ENCODE assay signal across 21 cellular contexts in the genomic region with DNA sequence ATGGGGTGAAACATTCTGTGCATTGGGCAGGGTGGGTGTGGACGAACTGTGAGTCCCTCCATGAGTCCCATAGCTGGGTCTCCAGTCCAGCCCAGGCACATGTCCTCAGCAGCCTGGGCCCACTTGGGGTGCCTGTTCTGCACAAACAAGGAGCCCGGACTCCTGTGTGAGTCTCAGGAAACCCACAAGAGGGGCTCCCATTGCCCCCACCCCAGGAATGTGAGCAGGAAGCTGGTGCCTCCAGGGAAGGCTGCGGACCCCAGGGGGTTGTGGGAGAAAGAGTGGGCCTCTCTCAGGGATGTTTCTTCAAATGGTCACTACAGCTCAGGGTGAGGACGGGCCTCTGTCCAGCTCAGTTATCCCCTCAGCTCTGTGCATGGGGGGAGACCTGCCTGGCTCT. TPM values are rescaled to one million over a fixed set of nuclear protein-coding genes. Genes with fewer than 3 reads are reported as not detected.
"Had no signal": no experiment of that assay in that cellular context is flagged by ENCODE, and none has a peak within 500 bp of the region (broad histone marks: within the 10 kb centered on the region; RNA-seq: fewer than 3 reads in every experiment).

No MANE protein-coding gene starts in this region.

RNA-seq across cellular contexts. Expression of gene KRT16, which starts 3.9 kb away (rescaled TPM):
- total RNA-seq: fibroblast of lung; left colon; left ventricle myocardium superior; lower lobe of right lung; myocyte; naive thymus-derived CD8-positive, alpha-beta T cell; testis; upper lobe of left lung; uterus had no signal
- polyA plus RNA-seq: naive thymus-derived CD8-positive, alpha-beta T cell; neural cell had no signal

RNA-seq across cellular contexts. Expression of gene KRT17, which starts 7.9 kb away (rescaled TPM):
- total RNA-seq: heart right ventricle; left ventricle myocardium superior; mesenteric fat pad; naive thymus-derived CD8-positive, alpha-beta T cell; right atrium auricular region; sciatic nerve had no signal
- polyA plus RNA-seq: naive thymus-derived CD8-positive, alpha-beta T cell; neural cell had no signal

RNA-seq across cellular contexts. Expression of gene KRT14, which starts 29.8 kb away (rescaled TPM):
- total RNA-seq: dorsolateral prefrontal cortex; epithelial cell of proximal tubule; fibroblast of lung; heart right ventricle; left ventricle myocardium superior; lower lobe of right lung; myocyte; naive thymus-derived CD8-positive, alpha-beta T cell; upper lobe of left lung had no signal
- polyA plus RNA-seq: naive thymus-derived CD8-positive, alpha-beta T cell; neural cell had no signal

RNA-seq across cellular contexts. Expression of gene KRT9, which starts 44.6 kb away (rescaled TPM):
- total RNA-seq: epithelial cell of proximal tubule; esophagus muscularis mucosa; fibroblast of lung; gastroesophageal sphincter; heart right ventricle; left colon; left ventricle myocardium superior; lower lobe of right lung; mesenteric fat pad; myocyte; naive thymus-derived CD8-positive, alpha-beta T cell; osteoblast; prostate gland; right atrium auricular region; sciatic nerve; skeletal muscle tissue; upper lobe of left lung had no signal
- polyA plus RNA-seq: fibroblast of lung; heart right ventricle; naive thymus-derived CD8-positive, alpha-beta T cell; neural cell had no signal
